1 cellular context compared by ENCODE assay signal in the genomic region with DNA sequence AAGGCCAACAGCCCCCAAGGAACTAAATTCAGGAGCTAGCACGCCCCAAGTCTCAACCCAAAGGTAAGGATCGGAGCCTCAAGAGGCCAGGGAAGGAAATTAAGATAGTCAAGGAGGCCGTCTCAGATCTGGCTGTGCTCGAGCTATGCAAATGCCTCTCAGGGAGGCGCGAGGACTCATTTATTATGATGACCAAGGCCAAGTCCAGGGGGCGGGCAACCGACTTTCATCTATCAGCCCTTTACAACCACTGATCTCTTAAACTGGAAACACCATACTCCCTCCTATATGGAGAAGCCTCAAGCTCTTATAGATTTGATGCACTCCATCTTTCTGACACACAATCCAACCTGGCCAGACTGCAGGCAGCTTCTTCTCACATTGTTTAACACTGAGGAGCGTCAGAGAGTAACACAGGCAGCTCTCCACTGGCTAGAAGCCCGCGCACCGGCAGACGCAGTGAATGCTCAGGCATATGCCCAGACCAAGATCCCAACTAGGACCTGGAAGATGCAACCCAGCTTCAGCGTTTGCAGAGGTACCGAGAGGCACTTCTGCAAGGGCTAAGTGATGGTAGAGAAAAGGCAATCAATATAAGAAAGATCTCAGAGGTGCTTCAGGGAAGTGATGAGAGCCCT.
TF ChIP-seq lines count a peak whose summit lies in the region.

No MANE protein-coding gene starts in this region.

TF ChIP-seq in GM23338, 12 proteins besides CTCF, POLR2A, EP300 and RAD21 (continued from another document):
- TF ChIP-seq, protein P1, sequence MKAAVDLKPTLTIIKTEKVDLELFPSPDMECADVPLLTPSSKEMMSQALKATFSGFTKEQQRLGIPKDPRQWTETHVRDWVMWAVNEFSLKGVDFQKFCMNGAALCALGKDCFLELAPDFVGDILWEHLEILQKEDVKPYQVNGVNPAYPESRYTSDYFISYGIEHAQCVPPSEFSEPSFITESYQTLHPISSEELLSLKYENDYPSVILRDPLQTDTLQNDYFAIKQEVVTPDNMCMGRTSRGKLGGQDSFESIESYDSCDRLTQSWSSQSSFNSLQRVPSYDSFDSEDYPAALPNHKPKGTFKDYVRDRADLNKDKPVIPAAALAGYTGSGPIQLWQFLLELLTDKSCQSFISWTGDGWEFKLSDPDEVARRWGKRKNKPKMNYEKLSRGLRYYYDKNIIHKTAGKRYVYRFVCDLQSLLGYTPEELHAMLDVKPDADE (IDR thresholded peaks at IDR 0.05) = no peak
